Comparison of ENCODE assay signal across 38 cellular contexts in the genomic region with DNA sequence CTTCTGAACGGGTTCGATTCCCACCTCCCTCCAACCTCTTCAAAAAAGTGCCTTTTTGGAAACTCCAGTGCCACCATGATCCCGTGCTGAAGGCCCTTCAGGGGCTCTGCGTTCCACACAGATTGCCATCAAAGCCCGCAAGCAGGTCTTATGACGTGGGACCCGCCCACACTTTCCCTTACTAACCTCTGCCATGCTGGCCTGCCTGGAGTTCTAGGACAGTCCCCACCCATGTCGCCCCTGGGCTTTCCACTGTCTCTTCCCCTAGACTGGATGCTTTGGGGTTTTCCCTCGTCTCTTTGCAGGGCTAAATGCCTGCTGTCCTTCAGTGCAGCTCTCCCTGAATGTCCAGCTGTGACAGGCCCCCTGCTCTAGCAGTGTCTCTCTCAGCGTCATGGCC.
"Had no signal": no experiment of that assay in that cellular context is flagged by ENCODE, and none has a peak within 500 bp of the region (broad histone marks: within the 10 kb centered on the region; RNA-seq: fewer than 3 reads in every experiment).

No MANE protein-coding gene starts in this region.

- H3K9me3 Mint-ChIP-seq: activated CD4-positive, alpha-beta memory T cell treated with anti-CD3 and anti-CD28 coated beads for 36 hours; activated CD4-positive, alpha-beta T cell treated with anti-CD3 and anti-CD28 coated beads, Interleukin-2, amount 10 ng/mL, durations not matched to agents 7 days and 5 days; activated CD8-positive, alpha-beta T cell treated with anti-CD3 and anti-CD28 coated beads for 36 hours; activated naive CD4-positive, alpha-beta T cell treated with anti-CD3 and anti-CD28 coated beads for 36 hours; activated naive CD4-positive, alpha-beta T cell treated with anti-CD3 and anti-CD28 coated beads, Interleukin-2, amount 50 U/mL, for 72 hours; activated naive CD8-positive, alpha-beta T cell treated with anti-CD3 and anti-CD28 coated beads for 36 hours; activated T-cell treated with anti-CD3 and anti-CD28 coated beads, Interleukin-2, amount 50 U/mL, for 4 hours; activated T-cell treated with anti-CD3 and anti-CD28 coated beads, Interleukin-2, amount 50 U/mL, for 72 hours; activated T-helper 1 cell treated with anti-CD3 and anti-CD28 coated beads, Interleukin-12 subunit alpha, Interleukin-12 subunit beta, Interleukin-2, Interleukin-4 antibody, amounts not matched to agents 30 ng/mL and 10 ng/mL and 1 ng/mL, durations not matched to agents 14 hours and 24 hours and 36 hours; activated T-helper 17 cell treated with anti-CD3 and anti-CD28 coated beads, Interleukin-2, amount 50 U/mL, for 72 hours; T-helper 1 cell treated with Interleukin-12 subunit alpha and Interleukin-12 subunit beta and Interleukin-4 antibody, amounts not matched to agents 30 μg/mL and 1 μg/mL, for 36 hours; T-helper 2 cell treated with Interferon-gamma antibody and Interleukin-4, amounts not matched to agents 5 μg/mL and 100 μg/mL, for 36 hours had no signal

- H3K4me1 Mint-ChIP-seq: activated CD4-positive, alpha-beta T cell treated with anti-CD3 and anti-CD28 coated beads for 36 hours; activated CD4-positive, alpha-beta T cell treated with anti-CD3 and anti-CD28 coated beads, Interleukin-2, amount 10 ng/mL, durations not matched to agents 7 days and 5 days; activated CD8-positive, alpha-beta memory T cell treated with anti-CD3 and anti-CD28 coated beads, Interleukin-2, amount 10 ng/mL, durations not matched to agents 7 days and 5 days; activated naive CD8-positive, alpha-beta T cell treated with anti-CD3 and anti-CD28 coated beads for 36 hours; activated T-helper 17 cell treated with anti-CD3 and anti-CD28 coated beads, Interleukin-2, amount 50 U/mL, for 72 hours; central memory CD8-positive, alpha-beta T cell had no signal

- H3K27ac ChIP-seq: adrenal gland, body of pancreas, cardiac muscle cell, VCaP had no signal

- H3K27me3 Mint-ChIP-seq: activated CD4-positive, alpha-beta T cell treated with anti-CD3 and anti-CD28 coated beads, Interleukin-2, amount 10 ng/mL, durations not matched to agents 7 days and 5 days; activated CD8-positive, alpha-beta memory T cell treated with anti-CD3 and anti-CD28 coated beads, Interleukin-2, amount 10 ng/mL, durations not matched to agents 7 days and 5 days; activated CD8-positive, alpha-beta T cell treated with anti-CD3 and anti-CD28 coated beads for 36 hours; central memory CD8-positive, alpha-beta T cell had no signal

- H3K27ac Mint-ChIP-seq: activated CD4-positive, alpha-beta memory T cell treated with anti-CD3 and anti-CD28 coated beads for 36 hours; activated CD4-positive, alpha-beta T cell treated with anti-CD3 and anti-CD28 coated beads for 36 hours; activated CD4-positive, alpha-beta T cell treated with anti-CD3 and anti-CD28 coated beads, Interleukin-2, amount 10 ng/mL, durations not matched to agents 7 days and 5 days; activated CD8-positive, alpha-beta memory T cell treated with anti-CD3 and anti-CD28 coated beads, Interleukin-2, amount 10 ng/mL, durations not matched to agents 7 days and 5 days; activated CD8-positive, alpha-beta T cell treated with anti-CD3 and anti-CD28 coated beads for 36 hours; activated naive CD4-positive, alpha-beta T cell treated with anti-CD3 and anti-CD28 coated beads for 36 hours; activated naive CD4-positive, alpha-beta T cell treated with anti-CD3 and anti-CD28 coated beads, Interleukin-2, amount 50 U/mL, for 72 hours; activated naive CD8-positive, alpha-beta T cell treated with anti-CD3 and anti-CD28 coated beads for 36 hours; activated T-cell treated with anti-CD3 and anti-CD28 coated beads, Interleukin-2, amount 50 U/mL, for 72 hours; activated T-helper 1 cell treated with anti-CD3 and anti-CD28 coated beads, Interleukin-12 subunit alpha, Interleukin-12 subunit beta, Interleukin-2, Interleukin-4 antibody, amounts not matched to agents 30 ng/mL and 10 ng/mL and 1 ng/mL, durations not matched to agents 14 hours and 24 hours and 36 hours; activated T-helper 17 cell treated with anti-CD3 and anti-CD28 coated beads, Interleukin-2, amount 50 U/mL, for 72 hours; T-helper 1 cell treated with Interleukin-12 subunit alpha and Interleukin-12 subunit beta and Interleukin-4 antibody, amounts not matched to agents 30 μg/mL and 1 μg/mL, for 36 hours; T-helper 2 cell treated with Interferon-gamma antibody and Interleukin-4, amounts not matched to agents 5 μg/mL and 100 μg/mL, for 36 hours had no signal

- H3K9me3 ChIP-seq: adrenal gland, body of pancreas had no signal

- H3K4me3 ChIP-seq: adrenal gland, body of pancreas, cardiac muscle cell had no signal

- H3K4me3 Mint-ChIP-seq: activated CD4-positive, alpha-beta memory T cell treated with anti-CD3 and anti-CD28 coated beads for 36 hours; activated CD4-positive, alpha-beta T cell treated with anti-CD3 and anti-CD28 coated beads for 36 hours; activated CD4-positive, alpha-beta T cell treated with anti-CD3 and anti-CD28 coated beads, Interleukin-2, amount 10 ng/mL, durations not matched to agents 7 days and 5 days; activated CD8-positive, alpha-beta memory T cell treated with anti-CD3 and anti-CD28 coated beads, Interleukin-2, amount 10 ng/mL, durations not matched to agents 7 days and 5 days; activated CD8-positive, alpha-beta T cell treated with anti-CD3 and anti-CD28 coated beads for 36 hours; activated naive CD4-positive, alpha-beta T cell treated with anti-CD3 and anti-CD28 coated beads for 36 hours; activated naive CD8-positive, alpha-beta T cell treated with anti-CD3 and anti-CD28 coated beads for 36 hours; activated T-cell treated with anti-CD3 and anti-CD28 coated beads, Interleukin-2, amount 50 U/mL, for 4 hours; activated T-cell treated with anti-CD3 and anti-CD28 coated beads, Interleukin-2, amount 50 U/mL, for 72 hours; activated T-helper 1 cell treated with anti-CD3 and anti-CD28 coated beads, Interleukin-12 subunit alpha, Interleukin-12 subunit beta, Interleukin-2, Interleukin-4 antibody, amounts not matched to agents 30 ng/mL and 10 ng/mL and 1 ng/mL, durations not matched to agents 14 hours and 24 hours and 36 hours; activated T-helper 17 cell treated with anti-CD3 and anti-CD28 coated beads, Interleukin-2, amount 50 U/mL, for 72 hours; central memory CD8-positive, alpha-beta T cell; T-helper 1 cell treated with Interleukin-12 subunit alpha and Interleukin-12 subunit beta and Interleukin-4 antibody, amounts not matched to agents 30 μg/mL and 1 μg/mL, for 36 hours; T-helper 2 cell treated with Interferon-gamma antibody and Interleukin-4, amounts not matched to agents 5 μg/mL and 100 μg/mL, for 36 hours had no signal

- DNase-seq: activated CD4-positive, alpha-beta memory T cell treated with anti-CD3 and anti-CD28 coated beads for 36 hours; activated CD4-positive, alpha-beta T cell treated with anti-CD3 and anti-CD28 coated beads for 1 hour; activated CD4-positive, alpha-beta T cell treated with anti-CD3 and anti-CD28 coated beads for 36 hours; activated CD4-positive, alpha-beta T cell treated with anti-CD3 and anti-CD28 coated beads for 48 hours; activated CD4-positive, alpha-beta T cell treated with anti-CD3 and anti-CD28 coated beads, Interleukin-2, amount 10 ng/mL, durations not matched to agents 7 days and 5 days; activated CD4-positive, alpha-beta T cell treated with anti-CD3 and anti-CD28 coated beads, Interleukin-2, amount 50 U/mL, for 4 hours; activated CD4-positive, CD25-positive, alpha-beta regulatory T cell; activated CD8-positive, alpha-beta memory T cell treated with anti-CD3 and anti-CD28 coated beads for 24 hours; activated CD8-positive, alpha-beta memory T cell treated with anti-CD3 and anti-CD28 coated beads, Interleukin-2, amount 10 ng/mL, durations not matched to agents 7 days and 5 days; activated CD8-positive, alpha-beta T cell treated with anti-CD3 and anti-CD28 coated beads for 36 hours; activated effector memory CD4-positive, alpha-beta T cell treated with anti-CD3 and anti-CD28 coated beads, Interleukin-2, amount 50 U/mL, for 16 hours; activated gamma-delta T cell treated with Interleukin-2 at 50 U/mL for 16 hours; activated naive CD4-positive, alpha-beta T cell; activated naive CD4-positive, alpha-beta T cell treated with anti-CD3 and anti-CD28 coated beads for 36 hours; activated naive CD4-positive, alpha-beta T cell treated with anti-CD3 and anti-CD28 coated beads, Interleukin-2, amount 50 U/mL, for 16 hours; activated naive CD8-positive, alpha-beta T cell treated with anti-CD3 and anti-CD28 coated beads for 36 hours; activated T-cell treated with anti-CD3 and anti-CD28 coated beads for 4 hours; activated T-cell treated with anti-CD3 and anti-CD28 coated beads, Interleukin-2, amount 50 U/mL, for 1 hour; activated T-cell treated with anti-CD3 and anti-CD28 coated beads, Interleukin-2, amount 50 U/mL, for 4 hours; activated T-cell treated with anti-CD3 and anti-CD28 coated beads, Interleukin-2, amount 50 U/mL, for 72 hours; adrenal gland; amniotic stem cell; aorta; body of pancreas; caudate nucleus; cerebellar nuclear complex; SW 1271; T-helper 1 cell; T-helper 2 cell; T-helper 9 cell had no signal

- H3K36me3 ChIP-seq: adrenal gland, cardiac muscle cell had no signal

- H3K27me3 ChIP-seq: adrenal gland, body of pancreas, cardiac muscle cell had no signal

- H3K36me3 Mint-ChIP-seq: activated CD4-positive, alpha-beta memory T cell treated with anti-CD3 and anti-CD28 coated beads for 36 hours; activated CD8-positive, alpha-beta memory T cell treated with anti-CD3 and anti-CD28 coated beads, Interleukin-2, amount 10 ng/mL, durations not matched to agents 7 days and 5 days; activated naive CD4-positive, alpha-beta T cell treated with anti-CD3 and anti-CD28 coated beads, Interleukin-2, amount 50 U/mL, for 72 hours; activated naive CD8-positive, alpha-beta T cell treated with anti-CD3 and anti-CD28 coated beads for 36 hours had no signal

- H3K4me1 ChIP-seq: adrenal gland, body of pancreas had no signal
